In the genomic region with DNA sequence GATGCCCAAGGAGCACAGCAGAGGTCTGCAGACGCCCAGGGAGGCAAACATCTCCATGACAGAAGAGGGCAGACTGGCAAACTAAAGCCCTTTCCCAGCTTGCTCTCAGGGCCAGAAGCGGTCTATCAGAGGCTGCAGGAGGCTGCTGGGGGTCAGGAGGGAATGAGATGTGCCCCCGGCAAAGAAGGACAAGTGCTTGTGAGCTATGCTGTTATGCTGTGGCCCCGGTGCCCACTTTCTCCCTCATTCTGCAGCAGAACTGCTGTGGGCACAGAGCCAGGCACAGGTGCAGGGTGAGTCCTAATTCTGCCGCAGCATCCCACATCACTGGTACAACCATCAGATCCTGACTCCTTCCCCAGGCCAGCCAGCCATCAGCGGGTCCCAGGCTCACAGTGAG, we compare ENCODE assay signal across 35 cellular contexts. TPM values are rescaled to one million over a fixed set of nuclear protein-coding genes. Genes with fewer than 3 reads are reported as not detected.
"Had no signal": no experiment of that assay in that cellular context is flagged by ENCODE, and none has a peak within 500 bp of the region (broad histone marks: within the 10 kb centered on the region; RNA-seq: fewer than 3 reads in every experiment).

No MANE protein-coding gene starts in this region.

- DNase-seq: heart right ventricle; islet precursor cell; left ventricle myocardium inferior; mesendoderm; mucosa of descending colon; naive thymus-derived CD4-positive, alpha-beta T cell; nephron progenitor cell; occipital lobe; small intestine; stimulated activated CD4-positive, alpha-beta T cell treated with anti-CD3 and anti-CD28 coated beads, Interleukin-1b, Interleukin-23, amount 100 ng/mL, for 48 hours; stimulated activated CD4-positive, alpha-beta T cell treated with anti-CD3 and anti-CD28 coated beads, Interleukin-2, amount 100 ng/mL, for 48 hours; stimulated activated CD4-positive, alpha-beta T cell treated with anti-CD3 and anti-CD28 coated beads, Interleukin-4, amount 100 ng/mL, for 4 hours; stimulated activated CD8-positive, alpha-beta memory T cell treated with anti-CD3 and anti-CD28 coated beads, Interleukin-4, amount 100 ng/mL, for 48 hours; stimulated activated naive CD4-positive, alpha-beta T cell treated with Interleukin-2 at 50 U/mL for 16 hours; stimulated activated naive CD8-positive, alpha-beta T cell treated with anti-CD3 and anti-CD28 coated beads, Interleukin-15, amount 100 ng/mL, for 72 hours; substantia nigra; testis; thyroid gland; transverse colon; upper lobe of right lung had no signal

- H3K36me3 ChIP-seq: heart right ventricle, left ventricle myocardium inferior, neural progenitor cell, neutrophil, right atrium auricular region, thyroid gland, transverse colon, upper lobe of right lung had no signal

- H2AFZ ChIP-seq: hepatocyte, neural progenitor cell, parathyroid adenoma had no signal

- H3K4me3 Mint-ChIP-seq: mesothelial cell of epicardium; nephron progenitor cell; neural progenitor cell; stimulated activated memory B cell treated with anti-CD40 and anti-IgM and Interleukin-4, amounts not matched to agents 10 μg/mL and 1 μg/mL and 100 μg/mL, for 72 hours; stimulated activated naive CD8-positive, alpha-beta T cell treated with anti-CD3 and anti-CD28 coated beads, Interleukin-15, amount 100 ng/mL, for 72 hours had no signal

- H3K4me1 Mint-ChIP-seq: stimulated activated memory B cell treated with anti-CD40 and anti-IgM and Interleukin-4, amounts not matched to agents 10 μg/mL and 1 μg/mL and 100 μg/mL, for 72 hours; stimulated activated naive CD8-positive, alpha-beta T cell treated with anti-CD3 and anti-CD28 coated beads, Interleukin-15, amount 100 ng/mL, for 72 hours had no signal

- H3K9me3 Mint-ChIP-seq: mesothelial cell of epicardium; nephron progenitor cell; neural progenitor cell; stimulated activated memory B cell treated with anti-CD40 and anti-IgM and Interleukin-4, amounts not matched to agents 10 μg/mL and 1 μg/mL and 100 μg/mL, for 72 hours; stimulated activated naive CD8-positive, alpha-beta T cell treated with anti-CD3 and anti-CD28 coated beads, Interleukin-15, amount 100 ng/mL, for 72 hours had no signal

- H3K4me2 ChIP-seq: hepatocyte, neural progenitor cell had no signal

- H3K9ac ChIP-seq: neural progenitor cell, parathyroid adenoma had no signal

- H3K4me3 ChIP-seq: heart right ventricle, hepatocyte, left ventricle myocardium inferior, lung, mucosa of descending colon, neural progenitor cell, right atrium auricular region, testis, thyroid gland, transverse colon, upper lobe of right lung had no signal

- H3K27me3 ChIP-seq: neural progenitor cell, right atrium auricular region, testis, thyroid gland, transverse colon had no signal

- H3K27ac Mint-ChIP-seq: mesothelial cell of epicardium; naive thymus-derived CD4-positive, alpha-beta T cell; nephron progenitor cell; neural progenitor cell; progenitor cell of endocrine pancreas; stimulated activated memory B cell treated with anti-CD40 and anti-IgM and Interleukin-4, amounts not matched to agents 10 μg/mL and 1 μg/mL and 100 μg/mL, for 72 hours; stimulated activated naive CD8-positive, alpha-beta T cell treated with anti-CD3 and anti-CD28 coated beads, Interleukin-15, amount 100 ng/mL, for 72 hours had no signal

- H3K27ac ChIP-seq: heart right ventricle, hepatocyte, left ventricle myocardium inferior, neural progenitor cell, neutrophil, parathyroid adenoma, right atrium auricular region, testis, thyroid gland, transverse colon, upper lobe of right lung had no signal

- ATAC-seq: heart right ventricle; mucosa of descending colon; naive thymus-derived CD4-positive, alpha-beta T cell; sciatic nerve; stimulated activated memory B cell treated with anti-CD40 and anti-IgM and Interleukin-4, amounts not matched to agents 10 μg/mL and 1 μg/mL and 100 μg/mL, for 72 hours; stimulated activated naive CD8-positive, alpha-beta T cell treated with anti-CD3 and anti-CD28 coated beads, Interleukin-15, amount 100 ng/mL, for 72 hours; upper lobe of right lung had no signal

- H3K36me3 Mint-ChIP-seq: mesothelial cell of epicardium; naive thymus-derived CD4-positive, alpha-beta T cell; neural progenitor cell; stimulated activated memory B cell treated with anti-CD40 and anti-IgM and Interleukin-4, amounts not matched to agents 10 μg/mL and 1 μg/mL and 100 μg/mL, for 72 hours had no signal

- H3K9me3 ChIP-seq: heart right ventricle, left ventricle myocardium inferior, mucosa of descending colon, neutrophil, right atrium auricular region, testis, thyroid gland, transverse colon, upper lobe of right lung had no signal

- H3K4me1 ChIP-seq: heart right ventricle, left ventricle myocardium inferior, parathyroid adenoma, right atrium auricular region, testis, thyroid gland, transverse colon, upper lobe of right lung had no signal

- H3K79me2 ChIP-seq: hepatocyte, parathyroid adenoma had no signal

RNA-seq across cellular contexts. Expression of a gene that starts 46.4 kb away (rescaled TPM):
- total RNA-seq: heart right ventricle, kidney epithelial cell, left ventricle myocardium inferior, mesothelial cell of epicardium, myocyte, osteocyte, pulmonary artery endothelial cell, renal cortical epithelial cell, right atrium auricular region, upper lobe of right lung had no signal
- polyA plus RNA-seq: heart right ventricle had no signal
